ENCODE assay signal across 19 cellular contexts in genomic region chr1:26630634-26631033, GRCh38.
"Had no signal": no experiment of that assay in that cellular context is flagged by ENCODE, and none has a peak within 500 bp of the region (broad histone marks: within the 10 kb centered on the region; RNA-seq: fewer than 3 reads in every experiment).

No MANE protein-coding gene starts in this region.

- H3K27me3 ChIP-seq: adrenal gland, breast epithelium, esophagus muscularis mucosa, heart right ventricle, right atrium auricular region had no signal

- H3K4me3 ChIP-seq: adrenal gland, breast epithelium, coronary artery, esophagus muscularis mucosa, heart right ventricle, right atrium auricular region, thoracic aorta had no signal

- H3K4me1 Mint-ChIP-seq: immature natural killer cell, T-helper 17 cell had no signal

- H3K9me3 Mint-ChIP-seq: activated naive CD4-positive, alpha-beta T cell treated with anti-CD3 and anti-CD28 coated beads, Interleukin-2, amount 50 U/mL, for 72 hours; activated T-helper 1 cell treated with anti-CD3 and anti-CD28 coated beads, Interleukin-12 subunit alpha, Interleukin-12 subunit beta, Interleukin-2, Interleukin-4 antibody, amounts not matched to agents 30 ng/mL and 10 ng/mL and 1 ng/mL, durations not matched to agents 14 hours and 24 hours and 36 hours; immature natural killer cell; natural killer cell treated with Interleukin-12 subunit alpha and Interleukin-12 subunit beta and Interleukin-15 and Interleukin-18, amount 100 ng/mL, for 72 hours had no signal

- H3K4me3 Mint-ChIP-seq: activated T-helper 1 cell treated with anti-CD3 and anti-CD28 coated beads, Interleukin-12 subunit alpha, Interleukin-12 subunit beta, Interleukin-2, Interleukin-4 antibody, amounts not matched to agents 30 ng/mL and 10 ng/mL and 1 ng/mL, durations not matched to agents 14 hours and 24 hours and 36 hours; immature natural killer cell; natural killer cell treated with Interleukin-12 subunit alpha and Interleukin-12 subunit beta and Interleukin-15 and Interleukin-18, amount 100 ng/mL, for 72 hours; T-helper 17 cell had no signal

- H3K27ac Mint-ChIP-seq: activated T-helper 1 cell treated with anti-CD3 and anti-CD28 coated beads, Interleukin-12 subunit alpha, Interleukin-12 subunit beta, Interleukin-2, Interleukin-4 antibody, amounts not matched to agents 30 ng/mL and 10 ng/mL and 1 ng/mL, durations not matched to agents 14 hours and 24 hours and 36 hours; immature natural killer cell; natural killer cell treated with Interleukin-12 subunit alpha and Interleukin-12 subunit beta and Interleukin-15 and Interleukin-18, amount 100 ng/mL, for 72 hours; progenitor cell of endocrine pancreas; T-helper 17 cell had no signal

- H3K36me3 Mint-ChIP-seq: immature natural killer cell; natural killer cell treated with Interleukin-12 subunit alpha and Interleukin-12 subunit beta and Interleukin-15 and Interleukin-18, amount 100 ng/mL, for 72 hours had no signal

- H3K36me3 ChIP-seq: adrenal gland, breast epithelium, esophagus muscularis mucosa, heart right ventricle, right atrium auricular region, thoracic aorta had no signal

- DNase-seq: activated CD4-positive, alpha-beta T cell treated with anti-CD3 and anti-CD28 coated beads, Interleukin-2, amount 50 U/mL, for 4 hours; activated gamma-delta T cell treated with Interleukin-2 at 50 U/mL for 16 hours; adrenal gland; effector CD4-positive, alpha-beta T cell; heart right ventricle; immature natural killer cell; kidney glomerular epithelial cell; left ventricle myocardium superior; T-helper 17 cell had no signal

- ATAC-seq: activated naive CD4-positive, alpha-beta T cell treated with anti-CD3 and anti-CD28 coated beads, Interleukin-2, amount 50 U/mL, for 72 hours; heart right ventricle; left ventricle myocardium superior; natural killer cell treated with Interleukin-12 subunit alpha and Interleukin-12 subunit beta and Interleukin-15 and Interleukin-18, amount 100 ng/mL, for 72 hours; T-helper 17 cell had no signal

- H3K4me1 ChIP-seq: breast epithelium, esophagus muscularis mucosa, right atrium auricular region had no signal

- H3K27ac ChIP-seq: adrenal gland, breast epithelium, coronary artery, esophagus muscularis mucosa, heart right ventricle, right atrium auricular region, thoracic aorta, VCaP had no signal

- H3K9me3 ChIP-seq: adrenal gland, breast epithelium, esophagus muscularis mucosa, heart right ventricle, right atrium auricular region, thoracic aorta had no signal

- H3K27me3 Mint-ChIP-seq: natural killer cell treated with Interleukin-12 subunit alpha and Interleukin-12 subunit beta and Interleukin-15 and Interleukin-18, amount 100 ng/mL, for 72 hours; progenitor cell of endocrine pancreas; T-helper 17 cell had no signal
